ENCODE assay signal across 8 cellular contexts in the genomic region with DNA sequence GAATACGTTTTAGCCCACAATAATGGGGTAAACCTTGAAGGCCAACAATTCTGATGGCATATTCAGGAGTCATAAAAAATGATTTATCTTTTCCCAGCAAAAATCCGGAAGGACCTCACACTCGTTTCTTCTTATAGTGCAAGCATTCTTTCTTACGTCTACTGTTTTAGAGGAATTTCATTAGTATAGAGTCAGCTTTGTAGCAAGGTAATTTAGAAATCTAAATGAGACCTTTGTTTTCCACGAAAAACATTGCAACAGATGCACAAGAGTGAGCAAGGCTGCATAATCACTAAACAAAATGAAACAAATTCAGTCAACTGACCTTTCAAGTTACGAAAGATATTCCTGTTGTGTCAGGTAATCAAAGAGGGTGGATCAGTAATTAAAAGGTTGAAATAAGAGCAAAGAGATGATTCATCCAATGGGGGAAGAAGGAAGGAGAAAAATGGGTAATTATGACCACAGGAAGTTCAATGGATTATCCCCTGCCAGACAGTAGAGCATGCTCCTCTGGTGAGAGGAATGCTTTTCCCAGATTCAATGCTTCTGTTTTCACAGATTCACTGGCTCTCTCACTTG. TPM values are rescaled to one million over a fixed set of nuclear protein-coding genes. Genes with fewer than 3 reads are reported as not detected.
DNase-seq lines count a peak whose midpoint lies in the region; ATAC-seq and TF ChIP-seq lines count a peak whose summit lies in the region.

No MANE protein-coding gene starts in this region.

- H3K27me3 ChIP-seq in OCI-LY1 (ENCODE audit: insufficient read depth, low read length): no peaks in the 10 kb centered on the region
- H3K27me3 ChIP-seq in effector memory CD4-positive, alpha-beta T cell (replicated peaks; ENCODE audit: control insufficient read depth, insufficient read depth, low read length, poor library complexity, severe bottlenecking): no peaks in the 10 kb centered on the region

- DNase-seq in NCI-H2081 (lab: John Stamatoyannopoulos, UW): peak; percentile 1 to 4
- DNase-seq in NCI-H2081 treated with DMSO at 0.1 percent for 48 hours (lab: John Stamatoyannopoulos, UW): no peak
- DNase-seq in effector memory CD4-positive, alpha-beta T cell: no peak
- DNase-seq in omental fat pad (ENCODE audit: low spot score): no peak
- no peak for DNase-seq in stimulated activated CD4-positive, alpha-beta T cell treated with anti-CD3 and anti-CD28 coated beads, Interleukin-4, amount 100 ng/mL, for 4 hours
- no peak for DNase-seq in stimulated activated naive CD4-positive, alpha-beta T cell treated with Interleukin-2 at 50 U/mL for 16 hours (lab: John Stamatoyannopoulos, UW)

- H3K36me3 ChIP-seq in OCI-LY1 (ENCODE audit: insufficient read depth, low read length): peaks cover 19% of the 10 kb centered on the region; the same call in 1 of the 2 replicates
- H3K36me3 ChIP-seq in effector memory CD4-positive, alpha-beta T cell (ENCODE audit: control insufficient read depth, insufficient read depth, low read length): peaks cover 4% of the 10 kb centered on the region

- peak overlapping the region; percentile 96 for H3K4me3 ChIP-seq in OCI-LY1 (ENCODE audit: low read depth, low read length, poor library complexity, severe bottlenecking)
- H3K4me3 ChIP-seq in effector memory CD4-positive, alpha-beta T cell (ENCODE audit: insufficient read depth, low read depth, low read length, poor library complexity, severe bottlenecking): peak overlapping the region; percentile 99

- H3K4me2 ChIP-seq in OCI-LY1 (ENCODE audit: low read length): peak overlapping the region; percentile 86

- ATAC-seq in omental fat pad (ENCODE audit: low FRiP score): peak; percentile 2
- ATAC-seq in GM19351 (IDR thresholded peaks at IDR 0.05; ENCODE audit: unreplicated experiment): no peak

- H3K27ac ChIP-seq in OCI-LY1 (ENCODE audit: low read depth, low read length, poor library complexity, severe bottlenecking): peak overlapping the region; percentile 94
- H3K27ac ChIP-seq in effector memory CD4-positive, alpha-beta T cell (ENCODE audit: insufficient read depth, low read length, poor library complexity, severe bottlenecking): peak overlapping the region; percentile 100

- H3K9me3 ChIP-seq in OCI-LY1 (ENCODE audit: low read length): no peaks in the 10 kb centered on the region
- H3K9me3 ChIP-seq in effector memory CD4-positive, alpha-beta T cell (ENCODE audit: control insufficient read depth, low read length): no peaks in the 10 kb centered on the region

- H3K9ac ChIP-seq in OCI-LY1 (ENCODE audit: low read length): peak overlapping the region; percentile 99

- peaks cover 39% of the 10 kb centered on the region for H3K79me2 ChIP-seq in OCI-LY1 (ENCODE audit: insufficient read depth, low read length)

- H2AFZ ChIP-seq in OCI-LY1 (ENCODE audit: low read length): peak overlapping the region; percentile 85; the same call in 1 of the 2 replicates

- TF ChIP-seq CTCF in OCI-LY1 (IDR thresholded peaks at IDR 0.05; ENCODE audit: low read length) (no peak), omental fat pad (IDR thresholded peaks at IDR 0.05) (no peak)

- no peaks in the 10 kb centered on the region for H3F3A ChIP-seq in OCI-LY1 (ENCODE audit: insufficient read depth, low read length)

- H4K20me1 ChIP-seq in OCI-LY1 (ENCODE audit: insufficient read depth, low read length): no peaks in the 10 kb centered on the region

- no peaks in the 10 kb centered on the region for H3K9me2 ChIP-seq in OCI-LY1 (ENCODE audit: low read depth, low read length)

- peaks cover 40% of the 10 kb centered on the region for H3K4me1 ChIP-seq in OCI-LY1 (ENCODE audit: insufficient read depth, low read length, severe bottlenecking)
- peaks cover 38% of the 10 kb centered on the region for H3K4me1 ChIP-seq in effector memory CD4-positive, alpha-beta T cell (ENCODE audit: control insufficient read depth, insufficient read depth, low read length, poor library complexity, severe bottlenecking)

RNA-seq across cellular contexts. Expression of gene CSDE1, which starts 0.6 kb away (rescaled TPM):
- 1,000 to 10,000 TPM in 3 of 4 donors, 100 to 1,000 TPM in 1; 879 to 1,224 (median 1,011) TPM for total RNA-seq in omental fat pad

RNA-seq across cellular contexts. Expression of gene SIKE1, which starts 22.1 kb away (rescaled TPM):
- 10 to 100 TPM; 27.0 to 58.0 (median 38.7) TPM for total RNA-seq in omental fat pad

RNA-seq across cellular contexts. Expression of gene NRAS, which starts 41.8 kb away (rescaled TPM):
- total RNA-seq in omental fat pad: 10 to 100 TPM; 24.1 to 46.2 (median 31.9) TPM

Comparison
In these comparisons a context has a peak if more than half of its experiments do, and no peak if none do; other contexts are left out.
1. DNase-seq: peak in NCI-H2081 (2 of 2); none in NCI-H2081 treated with DMSO at 0.1 percent for 48 hours (single experiment), effector memory CD4-positive, alpha-beta T cell (0 of 3), omental fat pad (single experiment), stimulated activated CD4-positive, alpha-beta T cell treated with anti-CD3 and anti-CD28 coated beads, Interleukin-4, amount 100 ng/mL, for 4 hours (0 of 2) and stimulated activated naive CD4-positive, alpha-beta T cell treated with Interleukin-2 at 50 U/mL for 16 hours (single experiment).